ENCODE assay signal across 8 cellular contexts in genomic region chr22:32473388-32473952, GRCh38. TPM values are rescaled to one million over a fixed set of nuclear protein-coding genes. Genes with fewer than 3 reads are reported as not detected.
DNase-seq lines count a peak whose midpoint lies in the region; ATAC-seq, FAIRE-seq and TF ChIP-seq lines count a peak whose summit lies in the region.

No MANE protein-coding gene starts in this region.

- no peak overlapping the region for H2AFZ ChIP-seq in H1 (ENCODE audit: low read length)

- no peak overlapping the region for H3K9ac ChIP-seq in H1 (replicated peaks in 1 of 4; ENCODE audit: extremely low read depth in 1 of 4, low read depth in 3 of 4, low read length in 3 of 4)

- H3K79me1 ChIP-seq in H1 (ENCODE audit: low read depth, low read length): no peaks in the 10 kb centered on the region

- no peak overlapping the region for H3K4ac ChIP-seq in H1 (replicated peaks; ENCODE audit: insufficient read length, low read depth, low read length)

- H2BK12ac ChIP-seq in H1 (ENCODE audit: low read depth, low read length): no peak overlapping the region

- POLR2A ChIA-PET in H1 (lab: Charles Lee; ENCODE audit: partially characterized antibody): interaction anchor here (0.6 to 3.5 kb wide), 3 partner anchors 24 to 431 kb away, joined by 3 to 11 read pairs (median 3); partner anchors contain the start of gene RTCB

- peak; percentile 78 for FAIRE-seq in H1 (lab: Jason Lieb, UNC)

- peak overlapping the region; percentile 39 for H4K91ac ChIP-seq in H1 (replicated peaks; ENCODE audit: insufficient read length, low read length)

- peak overlapping the region; percentile 75 to 77 for H3K4me2 ChIP-seq in H1 (ENCODE audit: insufficient read depth in 1 of 2, low read depth in 2 of 2, low read length in 2 of 2)

- H2BK20ac ChIP-seq in H1 (ENCODE audit: low read length): no peak overlapping the region

- H3K56ac ChIP-seq in H1 (replicated peaks; ENCODE audit: insufficient read length, low read depth, low read length): no peak overlapping the region

- H3K79me2 ChIP-seq in H1 (ENCODE audit: control insufficient read depth in 1 of 2, insufficient read depth in 2 of 2, low read length in 2 of 2): peaks cover 4 to 32% of the 10 kb centered on the region in 2 experiments; a peak in 3 of 4 replicates

- H4K5ac ChIP-seq in H1 (ENCODE audit: insufficient read length, low read depth, low read length): no peak overlapping the region

- 45% methylated on average over 6 of the region's 6 CpGs; no CpG with 5 or more reads in 1 of the 2 experiments for WGBS in H1 (ENCODE audit: extremely low coverage in 1 of 2, insufficient coverage in 1 of 2, insufficient read length in 1 of 2, insufficient replicate concordance in 2 of 2, low coverage in 1 of 2, low lambda C conversion rate in 2 of 2, missing lambda C conversion rate in 1 of 2), 2 experiments
- 29 to 81% methylated on average over 3 to 4 of the region's 6 CpGs for WGBS in mesodermal cell (ENCODE audit: insufficient coverage in 2 of 2), 2 experiments

- peak; percentile 47 for DNase-seq in AG20443 (ENCODE audit: low spot score)
- DNase-seq in NCI-H2196 treated with DMSO at 0.1 percent for 48 hours (lab: John Stamatoyannopoulos, UW; ENCODE audit: unreplicated experiment): peak; percentile 22
- DNase-seq in activated CD4-positive, alpha-beta T cell treated with anti-CD3 and anti-CD28 coated beads for 48 hours: peak; percentile 38
- peak in 1 of 2 experiments; percentile 56 for DNase-seq in H1 (ENCODE audit: low read depth in 1 of 2, low spot score in 2 of 2)
- DNase-seq in substantia nigra (lab: John Stamatoyannopoulos, UW): peak in 19 of 49 donors; percentile 2 to 51 (median 13)

- peak; percentile 70 for TF ChIP-seq RAD21 in H1 (IDR thresholded peaks at IDR 0.05 in 1 of 2, conservative IDR thresholded peaks at IDR 0.05 in 1 of 2; ENCODE audit: low read depth in 2 of 2, low read length in 2 of 2)

- CTCF ChIA-PET in H1 (lab: Charles Lee; ENCODE audit: partially characterized antibody): interaction anchor here (0.6 to 1.8 kb wide), 11 partner anchors 8 to 500 kb away, joined by 3 to 13 read pairs (median 4); partner anchors contain the start of gene RTCB

- no peaks in the 10 kb centered on the region; a peak in 1 of 7 replicates for H3K27me3 ChIP-seq in H1 (replicated peaks in 1 of 4; ENCODE audit: control insufficient read depth in 3 of 4, extremely low read depth in 1 of 4, insufficient read depth in 3 of 4, low read length in 3 of 4)

- H4K8ac ChIP-seq in H1 (ENCODE audit: extremely low read depth, insufficient read depth, low read length): peak overlapping the region; percentile 79

- H3K14ac ChIP-seq in H1 (ENCODE audit: insufficient read length): no peak overlapping the region

- ATAC-seq in GM18861 (IDR thresholded peaks at IDR 0.05; ENCODE audit: unreplicated experiment): peak; percentile 27
- no peak for ATAC-seq in HG03196 (IDR thresholded peaks at IDR 0.05; ENCODE audit: unreplicated experiment)

- H2BK5ac ChIP-seq in H1 (ENCODE audit: low read depth, low read length): no peak overlapping the region

- no peak for TF ChIP-seq EP300 in H1 (IDR thresholded peaks at IDR 0.05; ENCODE audit: borderline replicate concordance in 1 of 2, low read depth in 2 of 2, low read length in 2 of 2)

- TF ChIP-seq CTCF in H1 (IDR thresholded peaks at IDR 0.05; ENCODE audit: control extremely low read depth in 1 of 3, insufficient read depth in 1 of 3, low read depth in 1 of 3, low read length in 3 of 3): peak in 2 of 3 experiments; percentile 49 to 67; a peak in 2 of 4 replicates

- TF ChIP-seq POLR2A in H1 (IDR thresholded peaks at IDR 0.05; ENCODE audit: control extremely low read depth in 1 of 2, low read depth in 2 of 2, low read length in 2 of 2): no peak

- H3K27ac ChIP-seq in H1 (ENCODE audit: low read depth, low read length): no peak overlapping the region
- no peak overlapping the region for H3K27ac ChIP-seq in mesodermal cell (ENCODE audit: low read depth, low read length, severe bottlenecking)
- peak overlapping the region; percentile 98 for H3K27ac ChIP-seq in substantia nigra (ENCODE audit: low read depth, low read length, poor library complexity, severe bottlenecking)

- H3K36me3 ChIP-seq in H1 (ENCODE audit: control insufficient read depth in 2 of 4, insufficient read depth in 4 of 4, low read length in 3 of 4) (no peaks in the 10 kb centered on the region), mesodermal cell (ENCODE audit: control insufficient read depth, insufficient read depth, low read length) (no peaks in the 10 kb centered on the region)

- H3K23me2 ChIP-seq in H1 (ENCODE audit: low read depth, low read length): peaks cover 3% of the 10 kb centered on the region

- no peak overlapping the region for H2BK120ac ChIP-seq in H1 (replicated peaks; ENCODE audit: low read depth, low read length)

- H3K9me3 ChIP-seq in H1 (ENCODE audit: insufficient read depth in 2 of 2, low read depth in 1 of 2, low read length in 1 of 2): no peaks in the 10 kb centered on the region
- no peaks in the 10 kb centered on the region for H3K9me3 ChIP-seq in mesodermal cell (ENCODE audit: control insufficient read depth, low read length)

- no peak overlapping the region for H3K18ac ChIP-seq in H1 (ENCODE audit: extremely low read depth, low read length)

- H3K4me3 ChIP-seq in H1 (ENCODE audit: extremely low read depth in 1 of 4, insufficient read depth in 2 of 4, low read depth in 3 of 4, low read length in 4 of 4) (peak overlapping the region in 2 of 4 experiments; percentile 66 to 79; a peak in 3 of 8 replicates), mesodermal cell (ENCODE audit: extremely low read depth, insufficient read depth, low read length, poor library complexity, severe bottlenecking) (peak overlapping the region; percentile 89)

- peak overlapping the region; percentile 49; the same call in 1 of the 2 replicates for H2BK15ac ChIP-seq in H1 (ENCODE audit: low read length)

- no peak overlapping the region for H2AK5ac ChIP-seq in H1 (ENCODE audit: low read depth, low read length)

- H4K20me1 ChIP-seq in H1 (replicated peaks in 1 of 2; ENCODE audit: control insufficient read depth in 1 of 2, insufficient read depth in 2 of 2, low read length in 2 of 2): peaks cover 0 to 3% of the 10 kb centered on the region in 2 experiments

- H3K23ac ChIP-seq in H1 (ENCODE audit: insufficient read length): no peak overlapping the region

- H3K4me1 ChIP-seq in H1 (replicated peaks in 1 of 4; ENCODE audit: control insufficient read depth in 3 of 4, insufficient read depth in 4 of 4, low read length in 3 of 4) (peaks cover 0 to 3% (median under 1%) of the 10 kb centered on the region in 4 experiments; a peak in 2 of 7 replicates), mesodermal cell (ENCODE audit: control insufficient read depth, insufficient read depth, low read length, poor library complexity, severe bottlenecking) (no peaks in the 10 kb centered on the region)

TF ChIP-seq in H1, 55 proteins besides CTCF, POLR2A, EP300 and RAD21:
- TF ChIP-seq SIN3A (conservative IDR thresholded peaks at IDR 0.05 in 1 of 2, IDR thresholded peaks at IDR 0.05 in 1 of 2; ENCODE audit: low read depth in 1 of 2, low read length in 2 of 2) (0 out of 4 replicates have a peak, but pooled peaks of 1 of the 2 experiments have one; percentile 26), BACH1 (IDR thresholded peaks at IDR 0.05; ENCODE audit: low read length) (no peak)

RNA-seq across cellular contexts. Expression of gene FBXO7, which starts 1.1 kb away (rescaled TPM):
- 59.1 and 62.7 TPM in 2 replicates for total RNA-seq in H1 (2021; fragmentation: NEBNext Ultra II Directional; extraction: Animal tissue kit (Norgen Biotek cat#: 25700))
- 59.5 and 76.1 TPM in 2 replicates for polyA plus RNA-seq in H1 (2011; rRNA removed)
- 63.8 TPM for polyA plus RNA-seq in H1 (2011; cell fraction: cytosol; rRNA removed)
- 43.0 TPM for polyA plus RNA-seq in H1 (2011; cell fraction: nucleus; rRNA removed)
- 50.5 to 58.7 TPM (median 52.5 TPM) in 4 replicates for polyA plus RNA-seq in H1 (2012, experiment 1 of 2)
- polyA plus RNA-seq in H1 (2012, experiment 2 of 2): 39.6 TPM
- 50.8 TPM for polyA plus RNA-seq in H1 (2013, experiment 1 of 2)
- 50.1 TPM for polyA plus RNA-seq in H1 (2013, experiment 2 of 2)
- 103 and 107 TPM in 2 replicates for polyA minus RNA-seq in H1 (2011; rRNA and poly(A)+ RNA removed)
- polyA minus RNA-seq in H1 (2011; cell fraction: cytosol; rRNA and poly(A)+ RNA removed): 32.2 TPM
- polyA minus RNA-seq in H1 (2011; cell fraction: nucleus; rRNA and poly(A)+ RNA removed): 34.3 TPM
- polyA plus RNA-seq in mesodermal cell (2013, experiment 1 of 2): 86.0 TPM
- 91.4 TPM for polyA plus RNA-seq in mesodermal cell (2013, experiment 2 of 2)

RNA-seq across cellular contexts. Expression of gene BPIFC, which starts 9.2 kb away (rescaled TPM):
- not detected in 2 replicates for total RNA-seq in H1 (2021; fragmentation: NEBNext Ultra II Directional; extraction: Animal tissue kit (Norgen Biotek cat#: 25700))
- polyA plus RNA-seq in H1 (2011; rRNA removed): not detected in 2 replicates
- polyA plus RNA-seq in H1 (2011; cell fraction: cytosol; rRNA removed): not detected
- not detected for polyA plus RNA-seq in H1 (2011; cell fraction: nucleus; rRNA removed)
- polyA plus RNA-seq in H1 (2012, experiment 1 of 2): not detected in 4 replicates
- not detected for polyA plus RNA-seq in H1 (2012, experiment 2 of 2)
- not detected for polyA plus RNA-seq in H1 (2013, experiment 1 of 2)
- not detected for polyA plus RNA-seq in H1 (2013, experiment 2 of 2)
- not detected in 2 replicates for polyA minus RNA-seq in H1 (2011; rRNA and poly(A)+ RNA removed)
- not detected for polyA minus RNA-seq in H1 (2011; cell fraction: cytosol; rRNA and poly(A)+ RNA removed)
- polyA minus RNA-seq in H1 (2011; cell fraction: nucleus; rRNA and poly(A)+ RNA removed): not detected
- polyA plus RNA-seq in mesodermal cell (2013, experiment 1 of 2): not detected
- not detected for polyA plus RNA-seq in mesodermal cell (2013, experiment 2 of 2)
